1 cellular context compared by ENCODE assay signal in genomic region chr6:147486683-147487082, GRCh38.
A peak's percentile ranks its signal among the peaks of the same experiment; 100 is the strongest.
TF ChIP-seq lines count a peak whose summit lies in the region.

No MANE protein-coding gene starts in this region.

TF ChIP-seq in GM12878, 131 proteins besides CTCF, POLR2A, EP300 and RAD21 (continued from another document):
- TF ChIP-seq SPI1 (IDR thresholded peaks at IDR 0.05; ENCODE audit: borderline replicate concordance, insufficient read depth, low read depth, low read length), result peak; percentile 35; the same call in 1 of the 2 replicates
- TF ChIP-seq NR2F1 (conservative IDR thresholded peaks at IDR 0.05), result no peak
TF ChIP-seq in GM12878: peak in this region for 1.
